8 cellular contexts compared by ENCODE assay signal in the genomic region with DNA sequence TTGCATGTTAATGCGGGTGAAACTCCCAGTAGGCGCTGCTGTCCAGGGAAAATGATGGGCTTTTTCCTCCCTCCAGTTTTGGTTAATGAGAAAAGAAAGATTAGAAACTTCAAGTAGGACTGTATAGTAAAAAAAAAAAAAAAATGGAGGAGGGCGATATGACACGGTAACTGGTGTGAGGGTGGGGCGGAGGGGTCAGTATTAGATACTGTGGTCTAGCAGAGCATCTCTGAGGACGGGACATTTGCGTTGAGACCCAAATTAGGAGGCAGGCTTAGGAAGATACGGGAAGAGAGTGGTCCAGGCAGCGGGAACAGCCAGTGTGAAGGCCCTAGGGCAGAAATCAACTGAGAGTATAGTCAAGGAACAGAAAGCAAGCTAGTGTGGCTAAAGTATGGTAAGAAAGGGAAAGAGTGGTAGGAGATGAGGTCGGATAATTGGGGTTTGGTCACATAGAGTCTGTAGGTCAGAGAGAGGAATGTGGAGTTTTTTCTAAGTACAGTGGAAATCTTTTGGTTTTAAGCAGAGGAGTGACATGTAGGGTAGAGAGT. TPM values are rescaled to one million over a fixed set of nuclear protein-coding genes. Genes with fewer than 3 reads are reported as not detected.
DNase-seq lines count a peak whose midpoint lies in the region; ATAC-seq and TF ChIP-seq lines count a peak whose summit lies in the region.

No MANE protein-coding gene starts in this region.

- in situ Hi-C loops in astrocyte of the spinal cord (cut with HindIII; ENCODE audit: low sequenced_read_pairs) = no loop called here

- ATAC-seq in Right ventricle myocardium inferior = no peak
- no peak for ATAC-seq in memory B cell (ENCODE audit: low read depth)
- ATAC-seq in HG03378 (IDR thresholded peaks at IDR 0.05; ENCODE audit: unreplicated experiment) = no peak

- H3K27ac Mint-ChIP-seq in memory B cell = peak overlapping the region; percentile 58

- H3K4me3 ChIP-seq in right atrium auricular region (peak overlapping the region; percentile 85 to 89), astrocyte of the spinal cord (ENCODE audit: low read depth, low read length) (peak overlapping the region; percentile 81)

- intact Hi-C loops in Right ventricle myocardium inferior (cut with DNase I) = loop anchor here (2.0 kb wide), 1 partner anchor 19 kb away; the partner anchor contains the start of gene N4BP3

- H3K27ac ChIP-seq in right atrium auricular region = peak overlapping the region; percentile 89 to 95

- no peak for TF ChIP-seq CTCF in right atrium auricular region (IDR thresholded peaks at IDR 0.05)
- TF ChIP-seq CTCF in astrocyte of the spinal cord (IDR thresholded peaks at IDR 0.05; ENCODE audit: low read depth, low read length) = no peak

- peaks cover 0 to 16% of the 10 kb centered on the region in 2 donors for H3K4me1 ChIP-seq in right atrium auricular region

- H3K4me3 Mint-ChIP-seq in memory B cell = peak overlapping the region; percentile 84

- no peaks in the 10 kb centered on the region for H3K9me3 ChIP-seq in right atrium auricular region

- H3K9me3 Mint-ChIP-seq in memory B cell = no peaks in the 10 kb centered on the region

- H3K4me1 Mint-ChIP-seq in memory B cell = peaks cover 10% of the 10 kb centered on the region

- DNase-seq in right atrium auricular region (ENCODE audit: low spot score) = no peak
- DNase-seq in Right ventricle myocardium inferior (ENCODE audit: missing footprints) = no peak
- no peak for DNase-seq in astrocyte of the spinal cord (ENCODE audit: low read depth, low spot score)
- no peak for DNase-seq in memory B cell (ENCODE audit: low spot score in 2 of 2)
- DNase-seq in superior temporal gyrus (ENCODE audit: extremely low spot score) = no peak
- no peak for DNase-seq in DMS153 treated with DMSO at 0.1 percent for 48 hours (lab: John Stamatoyannopoulos, UW; ENCODE audit: unreplicated experiment)
- no peak for DNase-seq in activated CD8-positive, alpha-beta memory T cell treated with anti-CD3 and anti-CD28 coated beads, Interleukin-2, amount 50 U/mL, for 48 hours

- H3K36me3 ChIP-seq in right atrium auricular region = peaks cover 20% of the 10 kb centered on the region

- H3K36me3 Mint-ChIP-seq in memory B cell = peaks cover 13% of the 10 kb centered on the region

- no peaks in the 10 kb centered on the region for H3K27me3 Mint-ChIP-seq in memory B cell

- H3K27me3 ChIP-seq in right atrium auricular region = no peaks in the 10 kb centered on the region

RNA-seq across cellular contexts. Expression of gene RMND5B, which starts 0.7 kb away (rescaled TPM):
- total RNA-seq in right atrium auricular region (10 to 100 TPM; 28.9 to 31.4 TPM), Right ventricle myocardium inferior (35.2 TPM)

RNA-seq across cellular contexts. Expression of gene N4BP3, which starts 18.2 kb away (rescaled TPM):
- total RNA-seq in right atrium auricular region (under 1 TPM; 0.24 to 0.85 TPM), Right ventricle myocardium inferior (2.9 TPM)

RNA-seq across cellular contexts. Expression of gene NHP2, which starts 22.2 kb away (rescaled TPM):
- total RNA-seq in right atrium auricular region = 100 to 1,000 TPM; 125 to 151 TPM
- 79.8 TPM for total RNA-seq in Right ventricle myocardium inferior

RNA-seq across cellular contexts. Expression of gene GMCL2, which starts 55.6 kb away (rescaled TPM):
- total RNA-seq in right atrium auricular region (not detected), Right ventricle myocardium inferior (not detected)
